18 cellular contexts compared by ENCODE assay signal in the genomic region with DNA sequence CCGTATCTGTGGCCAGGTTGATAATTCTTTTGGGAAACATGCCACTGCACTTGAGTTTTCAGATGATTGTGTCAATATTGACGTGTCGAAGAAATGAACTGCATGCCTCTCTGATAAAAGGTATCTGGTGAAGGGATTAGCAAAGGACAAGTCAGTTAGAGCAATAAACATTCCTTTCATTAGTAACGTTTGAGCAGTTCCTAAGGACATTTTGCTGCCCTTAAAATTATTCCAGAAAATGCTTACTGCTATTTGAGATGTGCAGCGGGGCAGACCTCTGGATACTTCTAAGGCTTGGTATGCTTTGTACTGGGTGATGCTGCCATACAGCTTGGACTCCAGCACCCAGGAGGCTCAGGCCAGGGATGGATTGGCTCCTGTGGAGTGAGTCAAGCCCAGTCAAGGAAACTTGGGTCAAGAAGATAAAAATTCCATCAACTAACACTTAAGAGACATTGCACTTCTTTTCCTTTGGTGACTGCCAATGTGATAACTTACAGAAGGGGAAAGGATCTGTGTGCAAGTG.
DNase-seq lines count a peak whose midpoint lies in the region; ATAC-seq and TF ChIP-seq lines count a peak whose summit lies in the region.
"Had no signal": no experiment of that assay in that cellular context is flagged by ENCODE, and none has a peak within 500 bp of the region (broad histone marks: within the 10 kb centered on the region; RNA-seq: fewer than 3 reads in every experiment).

No MANE protein-coding gene starts in this region.

- BruUV-seq in IMR-90 (replicated peaks; lab: Mats Ljungman, UMichigan), result no TSS peak

- H4K5ac ChIP-seq in IMR-90 (ENCODE audit: low read depth, low read length), result no peak overlapping the region

- 0 out of 2 replicates have a peak, but pooled peaks cover 6% of the 10 kb centered on the region for H4K20me1 ChIP-seq in IMR-90 (ENCODE audit: insufficient read depth, low read length)

- no peak overlapping the region for H2BK120ac ChIP-seq in IMR-90 (ENCODE audit: low read depth, low read length)

- intact Hi-C loops in IMR-90 (cut with micrococcal nuclease), result no loop called here
- intact Hi-C loops in left lung (cut with DNase I), result no loop called here

- H3K9ac ChIP-seq in IMR-90 (ENCODE audit: low read depth, low read length), result no peak overlapping the region

- no peak overlapping the region for H2BK15ac ChIP-seq in IMR-90 (ENCODE audit: low read depth, low read length)

- POLR2A ChIA-PET in IMR-90 (lab: Charles Lee; ENCODE audit: unreplicated experiment) (no interaction called here), WTC11 (lab: Charles Lee) (no interaction called here)

- no peak overlapping the region for H3K4me3 Mint-ChIP-seq in WTC11
- H3K4me3 Mint-ChIP-seq: activated B cell treated with CpG ODN at 0.5 μM for 24 hours; T-helper 1 cell treated with Interleukin-12 subunit alpha and Interleukin-12 subunit beta and Interleukin-4 antibody, amounts not matched to agents 30 μg/mL and 1 μg/mL, for 36 hours had no signal

- H3K36me3 ChIP-seq in IMR-90 (ENCODE audit: control insufficient read depth, insufficient read depth, low read length) (no peaks in the 10 kb centered on the region), left lung (no peaks in the 10 kb centered on the region)
- H3K36me3 ChIP-seq in effector memory CD4-positive, alpha-beta T cell (ENCODE audit: control insufficient read depth, insufficient read depth, low read length), result no peaks in the 10 kb centered on the region

- no peak overlapping the region for H3K56ac ChIP-seq in IMR-90 (ENCODE audit: extremely low read depth, insufficient read depth, low read length)

- H2AK5ac ChIP-seq in IMR-90 (ENCODE audit: low read depth, low read length), result no peak overlapping the region

- H3K9me1 ChIP-seq in IMR-90 (ENCODE audit: insufficient read depth, low read length), result peaks cover 16% of the 10 kb centered on the region; the same call in 1 of the 2 replicates

- H3K27ac ChIP-seq in IMR-90 (ENCODE audit: insufficient read depth, low read length) (no peak overlapping the region), left lung (no peak overlapping the region)
- H3K27ac ChIP-seq in effector memory CD4-positive, alpha-beta T cell (ENCODE audit: insufficient read depth, low read length, poor library complexity, severe bottlenecking), result no peak overlapping the region

- dilution Hi-C loops in IMR-90 (cut with HindIII; ENCODE audit: low sequenced_read_pairs, unreplicated experiment), result no loop called here

- no peak overlapping the region for H2AK9ac ChIP-seq in IMR-90 (replicated peaks; ENCODE audit: low read depth, low read length, poor library complexity)

- 0 out of 4 replicates have a peak, but pooled peaks cover 0 to 4% of the 10 kb centered on the region in 2 experiments for H3K79me1 ChIP-seq in IMR-90 (ENCODE audit: low read depth in 1 of 2, low read length in 2 of 2)

- peak; percentile 56 for ATAC-seq in IMR-90 (ENCODE audit: low read depth)
- ATAC-seq in WTC11, result no peak
- peak; percentile 42 for ATAC-seq in left lung
- ATAC-seq in GM19023 (IDR thresholded peaks at IDR 0.05; ENCODE audit: unreplicated experiment), result no peak

- WGBS in IMR-90 (ENCODE audit: extremely low coverage in 2 of 2, insufficient read length in 1 of 2), 2 experiments, result no CpG with 5 or more reads among the region's 5 CpGs

- H3K18ac ChIP-seq in IMR-90 (ENCODE audit: low read depth, low read length), result 0 out of 2 replicates have a peak overlapping the region, but pooled peaks have one; percentile 20

- no peaks in the 10 kb centered on the region for H3K27me3 Mint-ChIP-seq in WTC11 (ENCODE audit: low read depth)

- H2BK5ac ChIP-seq in IMR-90 (ENCODE audit: low read depth, low read length, poor library complexity, severe bottlenecking), result peak overlapping the region; percentile 46

- TF ChIP-seq CTCF in IMR-90 (conservative IDR thresholded peaks at IDR 0.05; ENCODE audit: low read depth, low read length), result no peak
- no peak for TF ChIP-seq CTCF in WTC11 (IDR thresholded peaks at IDR 0.05)
- no peak for TF ChIP-seq CTCF in left lung (IDR thresholded peaks at IDR 0.05)

- H3K23ac ChIP-seq in IMR-90 (ENCODE audit: low read depth, low read length), result no peak overlapping the region

- TF ChIP-seq POLR2A in IMR-90 (IDR thresholded peaks at IDR 0.05; ENCODE audit: low read depth, low read length), result no peak

- no peaks in the 10 kb centered on the region for H3K9me3 Mint-ChIP-seq in WTC11
- H3K9me3 Mint-ChIP-seq: activated B cell treated with CpG ODN at 0.5 μM for 24 hours; IgD-negative memory B cell; T-helper 1 cell treated with Interleukin-12 subunit alpha and Interleukin-12 subunit beta and Interleukin-4 antibody, amounts not matched to agents 30 μg/mL and 1 μg/mL, for 36 hours had no signal

- 0 out of 2 replicates have a peak overlapping the region, but pooled peaks have one; percentile 24 for H3K4ac ChIP-seq in IMR-90 (ENCODE audit: low read depth, low read length)

- no peak overlapping the region for H4K8ac ChIP-seq in IMR-90 (ENCODE audit: low read depth in 2 of 2, low read length in 2 of 2)

- CTCF ChIA-PET in IMR-90 (lab: Yijun Ruan, JAX) (no interaction called here), WTC11 (lab: Charles Lee) (no interaction called here)

- H3K4me1 ChIP-seq in IMR-90 (ENCODE audit: control insufficient read depth, insufficient read depth, low read length) (peaks cover 11% of the 10 kb centered on the region), left lung (no peaks in the 10 kb centered on the region)
- no peaks in the 10 kb centered on the region for H3K4me1 ChIP-seq in effector memory CD4-positive, alpha-beta T cell (ENCODE audit: control insufficient read depth, insufficient read depth, low read length, poor library complexity, severe bottlenecking)

- H3K4me2 ChIP-seq in IMR-90 (ENCODE audit: low read depth, low read length), result peak overlapping the region; percentile 1; the same call in 1 of the 2 replicates

- H3K14ac ChIP-seq in IMR-90 (replicated peaks; ENCODE audit: low read depth, low read length), result no peak overlapping the region; the same call in 1 of the 2 replicates

- H3K4me3 ChIP-seq in IMR-90 (ENCODE audit: insufficient read depth, low read depth, low read length), result no peak overlapping the region
- no peak overlapping the region for H3K4me3 ChIP-seq in left lung
- H3K4me3 ChIP-seq in effector memory CD4-positive, alpha-beta T cell (ENCODE audit: insufficient read depth, low read depth, low read length, poor library complexity, severe bottlenecking), result no peak overlapping the region

- H4K91ac ChIP-seq in IMR-90 (ENCODE audit: insufficient read depth, low read depth, low read length), result no peak overlapping the region

- H2BK20ac ChIP-seq in IMR-90 (ENCODE audit: low read depth, low read length), result no peak overlapping the region

- H3K9me3 ChIP-seq in IMR-90 (ENCODE audit: control insufficient read depth, insufficient read depth, low read length) (no peaks in the 10 kb centered on the region), left lung (no peaks in the 10 kb centered on the region)
- no peaks in the 10 kb centered on the region for H3K9me3 ChIP-seq in effector memory CD4-positive, alpha-beta T cell (ENCODE audit: control insufficient read depth, low read length)

- peak; percentile 68 for DNase-seq in DMS53 (lab: John Stamatoyannopoulos, UW)
- DNase-seq in IMR-90, result peak; percentile 28
- no peak for DNase-seq in WTC11 (ENCODE audit: low spot score)
- no peak for DNase-seq in left lung
- DNase-seq in effector memory CD4-positive, alpha-beta T cell, result no peak
- DNase-seq in T-helper 1 cell, result no peak
- DNase-seq in activated gamma-delta T cell treated with Interleukin-2 at 50 U/mL for 16 hours, result no peak
- DNase-seq: activated B cell treated with CpG ODN at 0.5 μM for 24 hours; activated CD8-positive, alpha-beta memory T cell treated with anti-CD3 and anti-CD28 coated beads for 24 hours; caudate nucleus; head of caudate nucleus; kidney; NCI-H2171 treated with DMSO at 0.1 percent for 48 hours; occipital lobe; stimulated activated CD4-positive, alpha-beta T cell treated with anti-CD3 and anti-CD28 coated beads, Interleukin-2, amount 100 ng/mL, for 48 hours had no signal

- H3K27ac Mint-ChIP-seq in WTC11, result peak overlapping the region; percentile 15; the same call in 1 of the 2 replicates
- H3K27ac Mint-ChIP-seq: activated B cell treated with CpG ODN at 0.5 μM for 24 hours; IgD-negative memory B cell; T-helper 1 cell treated with Interleukin-12 subunit alpha and Interleukin-12 subunit beta and Interleukin-4 antibody, amounts not matched to agents 30 μg/mL and 1 μg/mL, for 36 hours had no signal

- H3K27me3 ChIP-seq in IMR-90 (ENCODE audit: control insufficient read depth, insufficient read depth, low read length) (no peaks in the 10 kb centered on the region; the same call in 1 of the 2 replicates), left lung (no peaks in the 10 kb centered on the region)
- H3K27me3 ChIP-seq in effector memory CD4-positive, alpha-beta T cell (replicated peaks; ENCODE audit: control insufficient read depth, insufficient read depth, low read length, poor library complexity, severe bottlenecking), result no peaks in the 10 kb centered on the region

- no peaks in the 10 kb centered on the region for H3K36me3 Mint-ChIP-seq in WTC11
- H3K36me3 Mint-ChIP-seq: IgD-negative memory B cell had no signal

- peak overlapping the region; percentile 61 for H2AFZ ChIP-seq in IMR-90 (replicated peaks; ENCODE audit: low read length, poor library complexity)

- TF ChIP-seq RAD21 in IMR-90 (IDR thresholded peaks at IDR 0.05; ENCODE audit: low read length), result no peak

- peaks cover 53% of the 10 kb centered on the region for H3K4me1 Mint-ChIP-seq in WTC11
- H3K4me1 Mint-ChIP-seq: activated B cell treated with CpG ODN at 0.5 μM for 24 hours, IgD-negative memory B cell had no signal

- in situ Hi-C loops in IMR-90 (cut with MboI; ENCODE audit: low sequenced_read_pairs), result no loop called here

TF ChIP-seq in IMR-90, 13 proteins besides CTCF, POLR2A, EP300 and RAD21 (continues in another document):
- TF ChIP-seq NFE2L2 (IDR thresholded peaks at IDR 0.05; ENCODE audit: low read depth, low read length), result no peak
- no peak for TF ChIP-seq CEBPB (IDR thresholded peaks at IDR 0.05; ENCODE audit: low read depth, low read length)
- no peak for TF ChIP-seq RFX5 (IDR thresholded peaks at IDR 0.05; ENCODE audit: low read depth, low read length)
- no peak for TF ChIP-seq SMC3 (IDR thresholded peaks at IDR 0.05; ENCODE audit: low read depth, low read length)

TF ChIP-seq in WTC11, 78 proteins besides CTCF, POLR2A, EP300 and RAD21 (continues in another document):
- TF ChIP-seq ATF2 (CRISPR knock-in tag; IDR thresholded peaks at IDR 0.05; ENCODE audit: borderline replicate concordance, low read depth) (no peak), ZNF219 (CRISPR knock-in tag; IDR thresholded peaks at IDR 0.05; ENCODE audit: borderline replicate concordance) (no peak)

Comparison
In these comparisons a context has a peak if more than half of its experiments do, and no peak if none do; other contexts are left out.
1. DNase-seq: peak in DMS53 (single experiment) and IMR-90 (single experiment); none in WTC11 (single experiment), left lung (0 of 2), effector memory CD4-positive, alpha-beta T cell (0 of 3), T-helper 1 cell (0 of 5) and activated gamma-delta T cell treated with Interleukin-2 at 50 U/mL for 16 hours (single experiment).
2. ATAC-seq: peak in IMR-90 (single experiment) and left lung (single experiment); none in WTC11 (single experiment) and GM19023 (single experiment).